Comparison of ENCODE assay signal across 20 cellular contexts in the genomic region with DNA sequence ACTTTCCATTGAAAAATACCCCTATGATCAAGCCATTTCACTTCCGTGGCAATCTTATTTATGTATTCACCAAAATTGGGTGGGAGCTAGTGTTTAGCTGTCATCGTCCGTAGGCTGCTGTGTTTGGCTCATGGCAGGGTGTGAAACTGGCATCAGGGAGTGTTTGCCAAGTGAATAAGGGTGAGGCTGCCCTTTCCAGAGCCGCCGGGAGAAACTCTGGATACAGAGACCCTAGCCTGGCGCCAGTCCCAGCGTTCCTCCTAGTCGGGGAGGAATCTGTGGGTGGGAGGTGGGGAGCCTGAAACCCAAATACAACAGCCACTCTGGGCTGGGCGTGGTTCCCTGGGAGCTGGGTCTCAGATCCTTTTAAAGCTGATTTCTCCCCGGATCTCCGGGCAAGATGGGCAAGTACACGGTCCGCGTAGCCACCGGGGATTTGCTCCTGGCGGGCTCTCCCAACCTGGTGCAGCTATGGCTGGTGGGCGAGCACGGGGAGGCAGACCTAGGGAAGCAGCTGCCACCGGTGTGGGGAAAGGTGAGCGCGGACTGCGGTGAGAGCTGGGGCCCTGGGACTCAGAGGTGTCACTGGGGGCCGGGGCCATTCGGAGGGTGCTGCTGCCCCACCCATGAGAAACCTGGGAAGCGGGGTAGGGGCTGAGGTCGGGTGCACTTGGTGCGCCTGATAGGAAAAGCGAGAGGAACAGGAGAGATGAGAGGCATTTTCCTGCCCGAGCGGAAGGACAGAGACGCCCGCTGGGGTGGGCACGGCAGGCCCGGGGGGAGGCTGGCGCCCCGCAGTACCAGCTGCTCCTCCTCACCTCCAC.
DNase-seq lines count a peak whose midpoint lies in the region; ATAC-seq and TF ChIP-seq lines count a peak whose summit lies in the region.
"Had no signal": no experiment of that assay in that cellular context is flagged by ENCODE, and none has a peak within 500 bp of the region (broad histone marks: within the 10 kb centered on the region; RNA-seq: fewer than 3 reads in every experiment).

No MANE protein-coding gene starts in this region.

- H3K27ac ChIP-seq in esophagus (ENCODE audit: low read depth in 2 of 2, low read length in 1 of 2) (no peak overlapping the region), suprapubic skin (no peak overlapping the region), adrenal gland (no peak overlapping the region), ascending aorta (no peak overlapping the region)
- H3K27ac ChIP-seq: 22Rv1, pancreas, upper lobe of left lung had no signal

- H3K4me1 ChIP-seq in esophagus (ENCODE audit: control insufficient read depth in 2 of 2, insufficient read depth in 2 of 2, low read length in 1 of 2), result peaks cover 3% of the 10 kb centered on the region in 2 donors
- peaks cover 9% of the 10 kb centered on the region for H3K4me1 ChIP-seq in suprapubic skin
- H3K4me1 ChIP-seq in adrenal gland (replicated peaks in 1 of 2), result no peaks in the 10 kb centered on the region
- no peaks in the 10 kb centered on the region for H3K4me1 ChIP-seq in ascending aorta
- H3K4me1 ChIP-seq: BE2C, pancreas had no signal

- H3K36me3 ChIP-seq in esophagus (ENCODE audit: control insufficient read depth in 2 of 2, insufficient read depth in 2 of 2, low read length in 1 of 2), result no peaks in the 10 kb centered on the region
- peaks cover 4% of the 10 kb centered on the region for H3K36me3 ChIP-seq in suprapubic skin
- no peaks in the 10 kb centered on the region for H3K36me3 ChIP-seq in adrenal gland (replicated peaks in 1 of 2)
- H3K36me3 ChIP-seq in ascending aorta, result no peaks in the 10 kb centered on the region
- H3K36me3 ChIP-seq: BE2C, pancreas, upper lobe of left lung had no signal

- TF ChIP-seq CTCF in suprapubic skin (IDR thresholded peaks at IDR 0.05) (no peak), adrenal gland (IDR thresholded peaks at IDR 0.05) (no peak), ascending aorta (IDR thresholded peaks at IDR 0.05) (no peak)

- TF ChIP-seq EP300 in suprapubic skin (IDR thresholded peaks at IDR 0.05), result no peak

- no peaks in the 10 kb centered on the region for H3K9me3 ChIP-seq in esophagus (ENCODE audit: control insufficient read depth in 2 of 2, insufficient read depth in 1 of 2, low read depth in 1 of 2, low read length in 1 of 2)
- no peaks in the 10 kb centered on the region for H3K9me3 ChIP-seq in suprapubic skin
- no peaks in the 10 kb centered on the region for H3K9me3 ChIP-seq in adrenal gland (replicated peaks in 1 of 3)
- peaks cover 0 to 4% of the 10 kb centered on the region in 2 donors for H3K9me3 ChIP-seq in ascending aorta
- H3K9me3 ChIP-seq: BE2C, pancreas, upper lobe of left lung had no signal

- 32% methylated on average over 33 to 36 of the region's 36 CpGs for WGBS in esophagus, 2 donors
- 21% methylated on average over 30 of the region's 36 CpGs for WGBS in suprapubic skin
- 11 to 43% (median 19%) methylated on average over 18 to 36 of the region's 36 CpGs for WGBS in adrenal gland, 4 donors

- peaks cover 3 to 4% of the 10 kb centered on the region in 2 donors for H3K27me3 ChIP-seq in esophagus (ENCODE audit: control insufficient read depth in 1 of 2, insufficient read depth in 2 of 2, low read length in 2 of 2)
- peaks cover 34% of the 10 kb centered on the region for H3K27me3 ChIP-seq in suprapubic skin
- peaks cover 16% of the 10 kb centered on the region for H3K27me3 ChIP-seq in adrenal gland
- no peaks in the 10 kb centered on the region for H3K27me3 ChIP-seq in ascending aorta
- H3K27me3 ChIP-seq: pancreas had no signal

- no peak for TF ChIP-seq POLR2A in suprapubic skin (IDR thresholded peaks at IDR 0.05)
- no peak for TF ChIP-seq POLR2A in adrenal gland (IDR thresholded peaks at IDR 0.05)

- H3K4me3 ChIP-seq in esophagus (ENCODE audit: low read depth in 1 of 2, low read length in 2 of 2) (peak overlapping the region; percentile 16 to 21), suprapubic skin (peak overlapping the region; percentile 24), adrenal gland (no peak overlapping the region), ascending aorta (no peak overlapping the region)
- H3K4me3 ChIP-seq: pancreas, upper lobe of left lung had no signal

- peak; percentile 38 for DNase-seq in NCI-H748 (lab: John Stamatoyannopoulos, UW; ENCODE audit: unreplicated experiment)
- DNase-seq in NCI-H748 treated with DMSO at 0.1 percent for 48 hours (lab: John Stamatoyannopoulos, UW), result no peak
- no peak for DNase-seq in left lobe of liver (ENCODE audit: low spot score)
- DNase-seq in suprapubic skin (ENCODE audit: low spot score in 2 of 2), result no peak
- DNase-seq in adrenal gland, result no peak
- DNase-seq in ascending aorta (ENCODE audit: low spot score in 2 of 2), result no peak
- DNase-seq in NCI-H2227 treated with DMSO at 0.1 percent for 48 hours (lab: John Stamatoyannopoulos, UW), result no peak
- DNase-seq: activated CD4-positive, CD25-positive, alpha-beta regulatory T cell; activated T-cell treated with anti-CD3 and anti-CD28 coated beads, Interleukin-2, amount 50 U/mL, for 4 hours; BE2C; left ventricle myocardium superior; NCI-H1930; NK-92 treated with Interleukin-12 subunit alpha and Interleukin-12 subunit beta, amount 100 ng/mL, for 24 hours; SK-N-SH; stimulated activated naive CD4-positive, alpha-beta T cell treated with Interleukin-2 at 50 U/mL for 16 hours had no signal

- ATAC-seq in left lobe of liver, result peak; percentile 22
- ATAC-seq: activated CD8-positive, alpha-beta T cell treated with anti-CD3 and anti-CD28 coated beads, Interleukin-2, amount 10 ng/mL, durations not matched to agents 7 days and 5 days; activated T-cell treated with anti-CD3 and anti-CD28 coated beads, Interleukin-2, amount 50 U/mL, for 4 hours; left ventricle myocardium superior; pancreas had no signal

- intact Hi-C loops in adrenal gland (cut with DNase I), result no loop called here
- intact Hi-C loops in ascending aorta (cut with DNase I), result no loop called here

Comparison
In these comparisons a context has a peak if more than half of its experiments do, and no peak if none do; other contexts are left out.
1. H3K4me3 ChIP-seq: peak in esophagus (2 of 2) and suprapubic skin (single experiment); none in adrenal gland (0 of 4) and ascending aorta (0 of 2).